In genomic region chr2:159196393-159196925, GRCh38 we compare ENCODE assay signal across 24 cellular contexts.
A peak's percentile ranks its signal among the peaks of the same experiment; 100 is the strongest.
DNase-seq lines count a peak whose midpoint lies in the region; ATAC-seq, FAIRE-seq and TF ChIP-seq lines count a peak whose summit lies in the region.
"Had no signal": no experiment of that assay in that cellular context is flagged by ENCODE, and none has a peak within 500 bp of the region (broad histone marks: within the 10 kb centered on the region; RNA-seq: fewer than 3 reads in every experiment).

No MANE protein-coding gene starts in this region.

- H3K36me3 ChIP-seq in HepG2 (replicated peaks in 1 of 2; ENCODE audit: control insufficient read depth in 1 of 2, insufficient read depth in 2 of 2, low read length in 2 of 2) (peaks cover 0 to 7% of the 10 kb centered on the region in 2 experiments; a peak in 1 of 5 replicates), right lobe of liver (peaks cover 0 to 31% (median 1%) of the 10 kb centered on the region in 4 donors), left ventricle myocardium inferior (peaks cover 66% of the 10 kb centered on the region), neuronal stem cell (replicated peaks in 1 of 2; ENCODE audit: control insufficient read depth in 2 of 2, insufficient read depth in 2 of 2, low read length in 2 of 2) (peaks cover 0 to 72% of the 10 kb centered on the region in 2 donors)
- H3K36me3 ChIP-seq: BLaER1 had no signal

- FAIRE-seq in HepG2 (lab: Jason Lieb, UNC) (no peak), GM12892 (lab: Jason Lieb, UNC) (no peak)
- FAIRE-seq: A204.1, GM18507, H54 had no signal

- H3K27ac ChIP-seq in HepG2 (ENCODE audit: extremely low read length, insufficient read depth, low read length) (no peak overlapping the region), right lobe of liver (no peak overlapping the region), left ventricle myocardium inferior (replicated peaks) (peak overlapping the region; percentile 74), neuronal stem cell (replicated peaks; ENCODE audit: low read length) (no peak overlapping the region)
- H3K27ac ChIP-seq: BLaER1, KMS-11, RWPE1 had no signal

- H3K9me3 ChIP-seq in HepG2 (ENCODE audit: low read length) (no peaks in the 10 kb centered on the region), right lobe of liver (no peaks in the 10 kb centered on the region), left ventricle myocardium inferior (replicated peaks) (no peaks in the 10 kb centered on the region), neuronal stem cell (replicated peaks in 1 of 2; ENCODE audit: control insufficient read depth in 2 of 2, insufficient read depth in 1 of 2, low read depth in 1 of 2, low read length in 2 of 2) (no peaks in the 10 kb centered on the region)
- H3K9me3 ChIP-seq: BLaER1, SK-N-SH had no signal

- H4K8ac ChIP-seq in neuronal stem cell (ENCODE audit: low read depth, low read length): no peak overlapping the region

- no peak overlapping the region for H4K91ac ChIP-seq in neuronal stem cell (ENCODE audit: low read depth, low read length, poor library complexity)

- H3K9ac ChIP-seq in HepG2 (ENCODE audit: insufficient read depth, low read depth, low read length) (no peak overlapping the region), neuronal stem cell (ENCODE audit: low read depth, low read length, poor library complexity) (no peak overlapping the region)
- H3K9ac ChIP-seq: BLaER1, KMS-11, SK-N-SH had no signal

- H2BK5ac ChIP-seq in neuronal stem cell (ENCODE audit: low read length): no peak overlapping the region

- H3K4me1 ChIP-seq in HepG2 (ENCODE audit: insufficient read depth, low read length) (no peaks in the 10 kb centered on the region), right lobe of liver (no peaks in the 10 kb centered on the region), left ventricle myocardium inferior (peaks cover 70% of the 10 kb centered on the region), neuronal stem cell (ENCODE audit: control insufficient read depth in 2 of 2, insufficient read depth in 1 of 2, low read depth in 1 of 2, low read length in 2 of 2) (peaks cover 9 to 11% of the 10 kb centered on the region in 2 donors)

- H3K18ac ChIP-seq in neuronal stem cell (ENCODE audit: low read length): peak overlapping the region; percentile 5

- no peak overlapping the region for H2AK5ac ChIP-seq in neuronal stem cell (ENCODE audit: low read depth, low read length)

- H3K79me2 ChIP-seq in HepG2 (ENCODE audit: insufficient read depth, low read length): no peaks in the 10 kb centered on the region

- no peak overlapping the region for H3K4ac ChIP-seq in neuronal stem cell (ENCODE audit: low read length)

- in situ Hi-C loops in HepG2 (cut with HindIII; ENCODE audit: extremely low pct_ligation_motif_present, low pct_unique_long_range_greater_than_20kb): no loop called here

- DNase-seq in HepG2 (ENCODE audit: low spot score) (no peak), right lobe of liver (no peak), left ventricle myocardium inferior (no peak), neuronal stem cell (ENCODE audit: low spot score) (no peak), activated T-cell treated with anti-CD3 and anti-CD28 coated beads for 4 hours (no peak), GM12892 (ENCODE audit: insufficient read length) (no peak)
- DNase-seq: CD4-positive, CD25-positive, alpha-beta regulatory T cell; DMS153; DND-41; IMR-90; MM.1S; NCI-H1417; NCI-H1694 treated with DMSO at 0.1 percent for 48 hours; NCI-H2081; NCI-H526 treated with DMSO at 0.1 percent for 48 hours; SIG-M5; SK-N-SH had no signal

- no peak overlapping the region for H3K23ac ChIP-seq in neuronal stem cell (ENCODE audit: low read depth, low read length, poor library complexity)

- intact Hi-C loops in HepG2 (cut with micrococcal nuclease; ENCODE audit: unreplicated experiment): no loop called here
- intact Hi-C loops in right lobe of liver (cut with DNase I): no loop called here
- intact Hi-C loops in left ventricle myocardium inferior (cut with micrococcal nuclease): no loop called here

- POLR2A ChIA-PET in HepG2 (lab: Yijun Ruan, JAX): no interaction called here

- H2BK15ac ChIP-seq in neuronal stem cell (ENCODE audit: low read length): no peak overlapping the region

- TF ChIP-seq EP300 in HepG2 (IDR thresholded peaks at IDR 0.05; ENCODE audit: low read depth in 2 of 2, low read length in 2 of 2) (no peak), HepG2 (CRISPR knock-in tag; IDR thresholded peaks at IDR 0.05; ENCODE audit: borderline replicate concordance) (no peak)

- H3K4me3 ChIP-seq in HepG2 (replicated peaks in 1 of 3; ENCODE audit: insufficient read depth in 1 of 3, low read depth in 2 of 3, low read length in 3 of 3) (no peak overlapping the region), right lobe of liver (no peak overlapping the region), left ventricle myocardium inferior (no peak overlapping the region), neuronal stem cell (ENCODE audit: low read length in 2 of 2) (peak overlapping the region in 1 of 2 donors; percentile 18)
- H3K4me3 ChIP-seq: BLaER1 had no signal

- TF ChIP-seq POLR2A in HepG2 (IDR thresholded peaks at IDR 0.05; ENCODE audit: insufficient read depth in 1 of 2, low read depth in 2 of 2, low read length in 2 of 2) (no peak), right lobe of liver (IDR thresholded peaks at IDR 0.05) (no peak), GM12892 (IDR thresholded peaks at IDR 0.05; ENCODE audit: low read depth, low read length) (no peak)

- CTCF ChIA-PET in HepG2 (lab: Yijun Ruan, JAX; ENCODE audit: low intra/inter-chr PET ratio, low total read pairs): no interaction called here

- no peaks in the 10 kb centered on the region for H3K79me1 ChIP-seq in neuronal stem cell (ENCODE audit: low read depth, low read length)

- no peaks in the 10 kb centered on the region for H4K20me1 ChIP-seq in HepG2 (ENCODE audit: insufficient read depth, low read length)
- H4K20me1 ChIP-seq: BLaER1 had no signal

- BruUV-seq in HepG2 (replicated peaks; lab: Mats Ljungman, UMichigan): no TSS peak

- H3K14ac ChIP-seq in neuronal stem cell (ENCODE audit: low read length): no peak overlapping the region

- ATAC-seq in HepG2: peak; percentile 64; the same call in 2 of the 3 replicates
- no peak for ATAC-seq in right lobe of liver
- no peak for ATAC-seq in HG03175 (IDR thresholded peaks at IDR 0.05; ENCODE audit: unreplicated experiment)

- H2BK120ac ChIP-seq in neuronal stem cell (ENCODE audit: low read depth, low read length): no peak overlapping the region

- TF ChIP-seq CTCF in HepG2 (CRISPR knock-in tag; IDR thresholded peaks at IDR 0.05) (no peak), right lobe of liver (IDR thresholded peaks at IDR 0.05) (no peak), left ventricle myocardium inferior (IDR thresholded peaks at IDR 0.05; ENCODE audit: borderline replicate concordance) (no peak)

- H3K4me2 ChIP-seq in HepG2 (ENCODE audit: low read depth, low read length) (no peak overlapping the region), neuronal stem cell (ENCODE audit: insufficient read depth, low read length, poor library complexity, severe bottlenecking) (no peak overlapping the region)
- H3K4me2 ChIP-seq: KMS-11, SK-N-SH had no signal

- H2AFZ ChIP-seq in HepG2 (ENCODE audit: low read length) (no peak overlapping the region), neuronal stem cell (ENCODE audit: low read length) (no peak overlapping the region)

- H3K27me3 ChIP-seq in HepG2 (ENCODE audit: control insufficient read depth in 1 of 2, insufficient read depth in 2 of 2, low read length in 2 of 2) (no peaks in the 10 kb centered on the region), right lobe of liver (no peaks in the 10 kb centered on the region), left ventricle myocardium inferior (ENCODE audit: low read depth) (no peaks in the 10 kb centered on the region), neuronal stem cell (ENCODE audit: control insufficient read depth in 3 of 3, insufficient read depth in 3 of 3, low read depth in 1 of 3, low read length in 3 of 3) (no peaks in the 10 kb centered on the region)
- H3K27me3 ChIP-seq: BLaER1 had no signal

- no peak overlapping the region for H2BK12ac ChIP-seq in neuronal stem cell (ENCODE audit: low read length)

- 93% methylated on average over 11 of the region's 14 CpGs for WGBS in HepG2 (ENCODE audit: low lambda C conversion rate)
- WGBS in right lobe of liver (ENCODE audit: insufficient coverage, low coverage, low lambda C conversion rate, missing lambda C conversion rate): 97% methylated on average over 6 of the region's 14 CpGs
- no CpG with 5 or more reads among the region's 14 CpGs for WGBS in neuronal stem cell (ENCODE audit: extremely low coverage in 2 of 2, insufficient read length in 2 of 2, insufficient replicate concordance in 1 of 2), 2 donors

- TF ChIP-seq RAD21 in HepG2 (CRISPR knock-in tag; IDR thresholded peaks at IDR 0.05): no peak

TF ChIP-seq in HepG2, 621 proteins besides CTCF, POLR2A, EP300 and RAD21 (continues in another document):
- TF ChIP-seq ZNF749 (CRISPR knock-in tag; IDR thresholded peaks at IDR 0.05; ENCODE audit: borderline replicate concordance) (no peak), ZBTB10 (CRISPR knock-in tag; IDR thresholded peaks at IDR 0.05; ENCODE audit: borderline replicate concordance) (no peak)
